39 cellular contexts compared by ENCODE assay signal in genomic region chr1:158570480-158570879, GRCh38. TPM values are rescaled to one million over a fixed set of nuclear protein-coding genes. Genes with fewer than 3 reads are reported as not detected.
"Had no signal": no experiment of that assay in that cellular context is flagged by ENCODE, and none has a peak within 500 bp of the region (broad histone marks: within the 10 kb centered on the region; RNA-seq: fewer than 3 reads in every experiment).

A gene with protein sequence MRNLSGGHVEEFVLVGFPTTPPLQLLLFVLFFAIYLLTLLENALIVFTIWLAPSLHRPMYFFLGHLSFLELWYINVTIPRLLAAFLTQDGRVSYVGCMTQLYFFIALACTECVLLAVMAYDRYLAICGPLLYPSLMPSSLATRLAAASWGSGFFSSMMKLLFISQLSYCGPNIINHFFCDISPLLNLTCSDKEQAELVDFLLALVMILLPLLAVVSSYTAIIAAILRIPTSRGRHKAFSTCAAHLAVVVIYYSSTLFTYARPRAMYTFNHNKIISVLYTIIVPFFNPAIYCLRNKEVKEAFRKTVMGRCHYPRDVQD (minus strand): TSS chr1:158570580. CDS start chr1:158563604, 6,976 bp downstream.

- H3K36me3 ChIP-seq: MG63 had no signal

- DNase-seq: Karpas-422, Kasumi-1, MG63, MM.1S, MV-4-11, NCI-H1048, NCI-H1092, NCI-H1092 treated with DMSO at 0.1 percent for 48 hours, NCI-H1105, NCI-H1105 treated with DMSO at 0.1 percent for 48 hours, NCI-H1417, NCI-H1417 treated with DMSO at 0.1 percent for 48 hours, NCI-H1436, NCI-H1436 treated with DMSO at 0.1 percent for 48 hours, NCI-H146, NCI-H1694, NCI-H1694 treated with DMSO at 0.1 percent for 48 hours, NCI-H187, NCI-H187 treated with DMSO at 0.1 percent for 48 hours, NCI-H1930, NCI-H2029, NCI-H2029 treated with DMSO at 0.1 percent for 48 hours, NCI-H2081, NCI-H2081 treated with DMSO at 0.1 percent for 48 hours, NCI-H2107, NCI-H2171, NCI-H2171 treated with DMSO at 0.1 percent for 48 hours, NCI-H2227 treated with DMSO at 0.1 percent for 48 hours, NCI-H226, NCI-H345, NCI-H446, NCI-H446 treated with DMSO at 0.1 percent for 48 hours, NCI-H510A, NCI-H510A treated with DMSO at 0.1 percent for 48 hours, NCI-H524 had no signal

- H3K4me3 ChIP-seq: MG63 had no signal

- H3K9me3 ChIP-seq: MG63 had no signal

RNA-seq across cellular contexts. Expression of the gene that starts here (rescaled TPM):
- total RNA-seq: LHCN-M2, M059J, MCF 10A, NCI-H460 had no signal
